1 cellular context compared by ENCODE assay signal in genomic region chr2:117704818-117705217, GRCh38.
TF ChIP-seq lines count a peak whose summit lies in the region.

No MANE protein-coding gene starts in this region.

TF ChIP-seq in GM23338, 12 proteins besides CTCF, POLR2A, EP300 and RAD21 (continued from another document):
- TF ChIP-seq, protein P1, sequence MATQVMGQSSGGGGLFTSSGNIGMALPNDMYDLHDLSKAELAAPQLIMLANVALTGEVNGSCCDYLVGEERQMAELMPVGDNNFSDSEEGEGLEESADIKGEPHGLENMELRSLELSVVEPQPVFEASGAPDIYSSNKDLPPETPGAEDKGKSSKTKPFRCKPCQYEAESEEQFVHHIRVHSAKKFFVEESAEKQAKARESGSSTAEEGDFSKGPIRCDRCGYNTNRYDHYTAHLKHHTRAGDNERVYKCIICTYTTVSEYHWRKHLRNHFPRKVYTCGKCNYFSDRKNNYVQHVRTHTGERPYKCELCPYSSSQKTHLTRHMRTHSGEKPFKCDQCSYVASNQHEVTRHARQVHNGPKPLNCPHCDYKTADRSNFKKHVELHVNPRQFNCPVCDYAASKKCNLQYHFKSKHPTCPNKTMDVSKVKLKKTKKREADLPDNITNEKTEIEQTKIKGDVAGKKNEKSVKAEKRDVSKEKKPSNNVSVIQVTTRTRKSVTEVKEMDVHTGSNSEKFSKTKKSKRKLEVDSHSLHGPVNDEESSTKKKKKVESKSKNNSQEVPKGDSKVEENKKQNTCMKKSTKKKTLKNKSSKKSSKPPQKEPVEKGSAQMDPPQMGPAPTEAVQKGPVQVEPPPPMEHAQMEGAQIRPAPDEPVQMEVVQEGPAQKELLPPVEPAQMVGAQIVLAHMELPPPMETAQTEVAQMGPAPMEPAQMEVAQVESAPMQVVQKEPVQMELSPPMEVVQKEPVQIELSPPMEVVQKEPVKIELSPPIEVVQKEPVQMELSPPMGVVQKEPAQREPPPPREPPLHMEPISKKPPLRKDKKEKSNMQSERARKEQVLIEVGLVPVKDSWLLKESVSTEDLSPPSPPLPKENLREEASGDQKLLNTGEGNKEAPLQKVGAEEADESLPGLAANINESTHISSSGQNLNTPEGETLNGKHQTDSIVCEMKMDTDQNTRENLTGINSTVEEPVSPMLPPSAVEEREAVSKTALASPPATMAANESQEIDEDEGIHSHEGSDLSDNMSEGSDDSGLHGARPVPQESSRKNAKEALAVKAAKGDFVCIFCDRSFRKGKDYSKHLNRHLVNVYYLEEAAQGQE (IDR thresholded peaks at IDR 0.05; ENCODE audit: unreplicated experiment), result no peak
- no peak for TF ChIP-seq EZH2 (IDR thresholded peaks at IDR 0.05; ENCODE audit: low read depth, unreplicated experiment)
- no peak for TF ChIP-seq CREB1 (CRISPR knock-in tag; IDR thresholded peaks at IDR 0.05; ENCODE audit: low read depth)
- no peak for TF ChIP-seq ZNF331 (CRISPR knock-in tag; IDR thresholded peaks at IDR 0.05; ENCODE audit: low read depth)
- TF ChIP-seq EZH2phosphoT487 (IDR thresholded peaks at IDR 0.05; ENCODE audit: unreplicated experiment), result no peak
